Comparison of ENCODE assay signal across 9 cellular contexts in the genomic region with DNA sequence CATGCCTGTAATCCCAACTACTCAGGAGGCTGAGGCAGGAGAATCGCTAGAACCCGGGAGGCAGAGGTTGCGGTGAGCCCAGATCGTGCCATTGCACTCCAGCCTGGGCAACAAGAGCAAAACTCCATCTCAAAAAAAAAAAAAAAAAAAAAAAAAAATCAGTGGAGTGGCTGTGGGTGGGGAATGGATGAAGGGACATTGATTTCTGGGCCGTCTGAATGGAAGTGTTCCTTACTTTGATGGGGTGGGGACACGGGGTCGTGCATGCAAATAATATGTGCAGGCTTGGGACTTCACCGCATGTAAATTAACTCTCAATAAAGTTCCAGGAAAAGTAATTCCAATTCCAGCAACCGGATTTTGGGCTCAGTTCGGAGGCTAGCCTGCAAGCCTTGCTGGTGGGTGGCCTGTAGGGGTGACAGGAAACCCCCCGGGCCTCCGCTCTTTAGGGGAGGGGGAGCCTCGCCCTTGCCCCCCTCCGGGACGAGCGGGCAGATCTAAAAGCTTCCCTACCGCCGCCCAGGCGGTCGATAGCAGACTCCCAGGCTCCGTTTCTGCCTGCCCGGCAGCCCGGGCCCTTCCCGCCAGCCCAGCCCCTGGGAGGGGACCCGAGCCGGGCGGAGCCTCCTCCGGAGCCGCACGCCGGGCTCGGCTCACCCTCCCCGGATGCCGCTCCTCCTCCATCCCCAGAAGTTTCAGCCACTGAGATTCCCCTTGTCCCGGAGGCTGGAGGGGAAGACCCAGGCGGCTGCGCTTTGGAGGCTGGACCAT. TPM values are rescaled to one million over a fixed set of nuclear protein-coding genes. Genes with fewer than 3 reads are reported as not detected.
DNase-seq lines count a peak whose midpoint lies in the region; ATAC-seq, FAIRE-seq and TF ChIP-seq lines count a peak whose summit lies in the region.
"Had no signal": no experiment of that assay in that cellular context is flagged by ENCODE, and none has a peak within 500 bp of the region (broad histone marks: within the 10 kb centered on the region; RNA-seq: fewer than 3 reads in every experiment).

No MANE protein-coding gene starts in this region.

- no peaks in the 10 kb centered on the region for H3K27me3 ChIP-seq in BE2C
- H3K27me3 ChIP-seq in endothelial cell of umbilical vein (ENCODE audit: control insufficient read depth in 2 of 2, insufficient read depth in 2 of 2, low read length in 2 of 2): no peaks in the 10 kb centered on the region

- H2AFZ ChIP-seq in endothelial cell of umbilical vein (ENCODE audit: low read depth, low read length): peak overlapping the region; percentile 88

- DNase-seq in BE2C: peak; percentile 23
- peak; percentile 12 for DNase-seq in LHCN-M2 (ENCODE audit: low read depth)
- DNase-seq in endothelial cell of umbilical vein (ENCODE audit: low read depth, low spot score): no peak
- peak in 1 of 10 donors; percentile 14 for DNase-seq in naive thymus-derived CD8-positive, alpha-beta T cell
- DNase-seq in putamen (ENCODE audit: low spot score): no peak
- no peak for DNase-seq in SIG-M5 (lab: John Stamatoyannopoulos, UW)
- DNase-seq in RKO (ENCODE audit: low spot score): no peak
- DNase-seq: T1000 had no signal

- H3K4me1 ChIP-seq in BE2C (no peaks in the 10 kb centered on the region), endothelial cell of umbilical vein (ENCODE audit: control insufficient read depth, extremely low read depth, insufficient read depth, low read length) (no peaks in the 10 kb centered on the region)

- CTCF ChIA-PET in endothelial cell of umbilical vein (lab: Charles Lee): no interaction called here

- no peaks in the 10 kb centered on the region for H3K36me3 ChIP-seq in BE2C
- H3K36me3 ChIP-seq in endothelial cell of umbilical vein (ENCODE audit: control insufficient read depth in 2 of 2, extremely low read depth in 1 of 2, insufficient read depth in 2 of 2, low read length in 2 of 2): no peaks in the 10 kb centered on the region

- no peaks in the 10 kb centered on the region for H4K20me1 ChIP-seq in endothelial cell of umbilical vein (replicated peaks; ENCODE audit: control insufficient read depth, extremely low read depth, insufficient read depth, low read length)

- no peaks in the 10 kb centered on the region for H3K27me3 Mint-ChIP-seq in naive thymus-derived CD8-positive, alpha-beta T cell

- TF ChIP-seq CTCF in BE2C (IDR thresholded peaks at IDR 0.05; ENCODE audit: low read depth, low read length) (no peak), endothelial cell of umbilical vein (IDR thresholded peaks at IDR 0.05; ENCODE audit: extremely low read depth in 1 of 2, insufficient read depth in 1 of 2, low read depth in 1 of 2, low read length in 2 of 2) (no peak)

- no peaks in the 10 kb centered on the region for H3K79me2 ChIP-seq in endothelial cell of umbilical vein (ENCODE audit: control insufficient read depth, insufficient read depth, low read length)

- H3K27ac Mint-ChIP-seq in naive thymus-derived CD8-positive, alpha-beta T cell: peak overlapping the region in 1 of 10 donors; percentile 24

- H3K4me2 ChIP-seq in endothelial cell of umbilical vein (ENCODE audit: insufficient read depth, low read length): peak overlapping the region; percentile 42

- BruUV-seq in endothelial cell of umbilical vein (replicated peaks; lab: Mats Ljungman, UMichigan): no TSS peak

- FAIRE-seq in endothelial cell of umbilical vein (lab: Jason Lieb, UNC): no peak

- H3K4me3 ChIP-seq in BE2C (ENCODE audit: low read depth, low read length): peak overlapping the region; percentile 35
- no peak overlapping the region for H3K4me3 ChIP-seq in endothelial cell of umbilical vein (replicated peaks in 1 of 3; ENCODE audit: insufficient read depth in 1 of 3, low read depth in 1 of 3, low read length in 3 of 3)

- no peaks in the 10 kb centered on the region for H3K9me1 ChIP-seq in endothelial cell of umbilical vein (replicated peaks; ENCODE audit: control insufficient read depth, extremely low read depth, insufficient read depth, low read length)

- peak overlapping the region; percentile 9 for H3K9ac ChIP-seq in endothelial cell of umbilical vein (replicated peaks; ENCODE audit: extremely low read depth, insufficient read depth, low read length)

- H3K27ac ChIP-seq in endothelial cell of umbilical vein (ENCODE audit: insufficient read depth, low read depth, low read length): no peak overlapping the region

- POLR2A ChIA-PET in endothelial cell of umbilical vein (lab: Charles Lee): no interaction called here
- POLR2A ChIA-PET in naive thymus-derived CD8-positive, alpha-beta T cell (lab: Charles Lee): interaction anchor here (0.6 to 0.7 kb wide), 2 partner anchors 89 to 139 kb away, joined by 5 to 6 read pairs; no protein-coding TSS in a partner anchor

- peak overlapping the region; percentile 28 to 72 (median 52) for H3K4me3 Mint-ChIP-seq in naive thymus-derived CD8-positive, alpha-beta T cell

- H3K36me3 Mint-ChIP-seq in naive thymus-derived CD8-positive, alpha-beta T cell: no peaks in the 10 kb centered on the region

- no peak for TF ChIP-seq POLR2A in endothelial cell of umbilical vein (IDR thresholded peaks at IDR 0.05; ENCODE audit: low read depth, low read length)

- H3K4me1 Mint-ChIP-seq in naive thymus-derived CD8-positive, alpha-beta T cell: peaks cover 6 to 9% (median 7%) of the 10 kb centered on the region in 4 donors

- dilution Hi-C loops in endothelial cell of umbilical vein (cut with MboI; ENCODE audit: extremely low pct_ligation_motif_present, low sequenced_read_pairs): no loop called here

- peak; percentile 43 to 64 for ATAC-seq in naive thymus-derived CD8-positive, alpha-beta T cell
- ATAC-seq in GM18520 (IDR thresholded peaks at IDR 0.05; ENCODE audit: unreplicated experiment): no peak

- H3K9me3 ChIP-seq in BE2C: no peaks in the 10 kb centered on the region; the same call in 1 of the 2 replicates
- no peaks in the 10 kb centered on the region for H3K9me3 ChIP-seq in endothelial cell of umbilical vein (replicated peaks; ENCODE audit: control insufficient read depth, insufficient read depth, low read length)

- intact Hi-C loops in endothelial cell of umbilical vein (cut with micrococcal nuclease): no loop called here

- no peaks in the 10 kb centered on the region for H3K9me3 Mint-ChIP-seq in naive thymus-derived CD8-positive, alpha-beta T cell

TF ChIP-seq in endothelial cell of umbilical vein, 7 proteins besides CTCF, POLR2A, EP300 and RAD21:
- TF ChIP-seq MYC (IDR thresholded peaks at IDR 0.05; ENCODE audit: low read depth, low read length) (no peak), FOS (IDR thresholded peaks at IDR 0.05; ENCODE audit: borderline replicate concordance, insufficient read depth, low read length) (no peak), POLR2AphosphoS5 (IDR thresholded peaks at IDR 0.05; ENCODE audit: insufficient read depth, low read depth, low read length) (no peak), EZH2 (IDR thresholded peaks at IDR 0.05; ENCODE audit: borderline replicate concordance, low read depth, low read length, severe bottlenecking) (no peak), GATA2 (IDR thresholded peaks at IDR 0.05; ENCODE audit: insufficient read depth, insufficient read length, low read depth, low read length) (no peak), JUN (IDR thresholded peaks at IDR 0.05; ENCODE audit: borderline replicate concordance, insufficient read depth, insufficient read length, low read depth) (no peak), MAX (IDR thresholded peaks at IDR 0.05; ENCODE audit: insufficient read depth, insufficient read length) (no peak)

RNA-seq across cellular contexts. Expression of gene ADGRE5, which starts 48.0 kb away (rescaled TPM):
- 26.7 TPM for polyA plus RNA-seq in BE2C (2012; ENCODE audit: insufficient read depth, insufficient read length, low read depth)
- 43.5 and 47.7 TPM in 2 replicates for total RNA-seq in LHCN-M2 (2014; rRNA removed)
- 55.3 TPM for polyA plus RNA-seq in LHCN-M2 (2012)
- total RNA-seq in endothelial cell of umbilical vein: 6.0 and 14.7 TPM in 2 replicates
- polyA plus RNA-seq in endothelial cell of umbilical vein: 4.7 and 5.3 TPM in 2 replicates
- 2.1 and 2.3 TPM in 2 replicates for polyA plus RNA-seq in endothelial cell of umbilical vein (2011; cell fraction: cytosol; rRNA removed)
- 10.3 and 10.4 TPM in 2 replicates for polyA plus RNA-seq in endothelial cell of umbilical vein (2011; cell fraction: nucleus; rRNA removed)
- 10.2 and 13.0 TPM in 2 replicates for polyA plus RNA-seq in endothelial cell of umbilical vein (2012)
- 6.1 and 8.2 TPM in 2 replicates for polyA minus RNA-seq in endothelial cell of umbilical vein
- polyA minus RNA-seq in endothelial cell of umbilical vein (2011; cell fraction: cytosol; rRNA and poly(A)+ RNA removed): 46.5 TPM
- 5.1 and 8.0 TPM in 2 replicates for polyA minus RNA-seq in endothelial cell of umbilical vein (2011; cell fraction: nucleus; rRNA and poly(A)+ RNA removed)
- 100 to 1,000 TPM; 112 to 116 TPM for total RNA-seq in naive thymus-derived CD8-positive, alpha-beta T cell
- 100 to 1,000 TPM; 122 to 164 (median 158) TPM for polyA plus RNA-seq in naive thymus-derived CD8-positive, alpha-beta T cell

Comparison
In these comparisons a context has a peak if more than half of its experiments do, and no peak if none do; other contexts are left out.
1. DNase-seq: peak in BE2C (single experiment) and LHCN-M2 (single experiment); none in endothelial cell of umbilical vein (single experiment), putamen (single experiment), SIG-M5 (single experiment) and RKO (single experiment).